ENCODE assay signal across 7 cellular contexts in genomic region chr22:20084547-20085413, GRCh38. TPM values are rescaled to one million over a fixed set of nuclear protein-coding genes. Genes with fewer than 3 reads are reported as not detected.
DNase-seq lines count a peak whose midpoint lies in the region; ATAC-seq, FAIRE-seq and TF ChIP-seq lines count a peak whose summit lies in the region.

No MANE protein-coding gene starts in this region.

- no peaks in the 10 kb centered on the region for H3K9me3 Mint-ChIP-seq in neural progenitor cell

- H3K9me3 ChIP-seq in DOHH2 (ENCODE audit: control insufficient read depth, insufficient read depth, low read length) (no peaks in the 10 kb centered on the region), K562 (replicated peaks; ENCODE audit: control insufficient read depth, insufficient read depth, low read depth, low read length) (no peaks in the 10 kb centered on the region), neural progenitor cell (ENCODE audit: low read depth) (no peaks in the 10 kb centered on the region)

- H3K4me3 ChIP-seq in DOHH2 (ENCODE audit: low read length), result peak overlapping the region; percentile 13; the same call in 1 of the 2 replicates
- H3K4me3 ChIP-seq in K562, result peak overlapping the region; percentile 3; the same call in 1 of the 2 replicates
- no peak overlapping the region for H3K4me3 ChIP-seq in neural progenitor cell

- no peaks in the 10 kb centered on the region for H3K9me2 ChIP-seq in DOHH2 (replicated peaks; ENCODE audit: control insufficient read depth, low read length)

- peak; percentile 80 for DNase-seq in HuH-7 (ENCODE audit: low spot score)
- DNase-seq in K562 (ENCODE audit: extremely low read depth in 1 of 4, low spot score in 3 of 4), result peak; percentile 94 to 97 (median 96)
- peak; percentile 79 for DNase-seq in neural progenitor cell (ENCODE audit: low spot score)
- DNase-seq in cerebellar nuclear complex (lab: John Stamatoyannopoulos, UW), result no peak

- 28% methylated on average over 23 of the region's 23 CpGs for WGBS in K562 (ENCODE audit: insufficient coverage, low coverage, missing lambda C conversion rate)

- H3K9ac ChIP-seq in K562 (ENCODE audit: insufficient read depth in 1 of 2, low read depth in 2 of 2, low read length in 2 of 2), result peak overlapping the region; percentile 73 to 90
- no peak overlapping the region for H3K9ac ChIP-seq in neural progenitor cell

- H3K9me1 ChIP-seq in K562 (ENCODE audit: control insufficient read depth, insufficient read depth, low read length), result peaks cover 16% of the 10 kb centered on the region

- H2AFZ ChIP-seq in K562 (ENCODE audit: low read depth, low read length) (peak overlapping the region; percentile 76), neural progenitor cell (replicated peaks) (no peak overlapping the region)

- ATAC-seq in K562 (peak; percentile 78), GM19467 (IDR thresholded peaks at IDR 0.05; ENCODE audit: unreplicated experiment) (no peak), HG03354 (IDR thresholded peaks at IDR 0.05; ENCODE audit: poor library complexity, severe bottlenecking, unreplicated experiment) (no peak)

- peaks cover 26% of the 10 kb centered on the region; the same call in 1 of the 2 replicates for H4K20me1 ChIP-seq in DOHH2 (ENCODE audit: control insufficient read depth, insufficient read depth, low read depth, low read length)
- H4K20me1 ChIP-seq in K562 (replicated peaks; ENCODE audit: control insufficient read depth, insufficient read depth, low read length), result peaks cover 33% of the 10 kb centered on the region
- H4K20me1 ChIP-seq in neural progenitor cell (ENCODE audit: low read depth), result peaks cover 89% of the 10 kb centered on the region

- H3K27me3 Mint-ChIP-seq in neural progenitor cell (ENCODE audit: insufficient read depth, low read depth), result no peaks in the 10 kb centered on the region

- H3K27ac Mint-ChIP-seq in neural progenitor cell, result peak overlapping the region; percentile 50

- intact Hi-C loops in K562 (cut with micrococcal nuclease), result loop anchor here (1.0 kb wide), 3 partner anchors 59 to 114 kb away; partner anchors contain the start of gene TANGO2

- H3K4me2 ChIP-seq in DOHH2 (ENCODE audit: low read length) (peak overlapping the region; percentile 2), K562 (ENCODE audit: insufficient read depth, low read length) (peak overlapping the region; percentile 76), neural progenitor cell (peak overlapping the region; percentile 28)

- H3F3A ChIP-seq in DOHH2 (ENCODE audit: control insufficient read depth, insufficient read depth) (no peaks in the 10 kb centered on the region), neural progenitor cell (ENCODE audit: low read depth) (peaks cover 43% of the 10 kb centered on the region)

- H3K27ac ChIP-seq in DOHH2 (ENCODE audit: low read depth, low read length) (no peak overlapping the region), K562 (ENCODE audit: extremely low read depth, low read depth, low read length) (peak overlapping the region; percentile 76), neural progenitor cell (peak overlapping the region; percentile 52)

- no peaks in the 10 kb centered on the region for H3K27me3 ChIP-seq in DOHH2 (ENCODE audit: control insufficient read depth, low read length)
- no peaks in the 10 kb centered on the region for H3K27me3 ChIP-seq in K562 (ENCODE audit: control insufficient read depth in 2 of 2, insufficient read depth in 2 of 2, low read length in 2 of 2)
- no peaks in the 10 kb centered on the region for H3K27me3 ChIP-seq in neural progenitor cell

- peak; percentile 69 to 84 for TF ChIP-seq RAD21 in K562 (CRISPR knock-in tag; conservative IDR thresholded peaks at IDR 0.05 in 1 of 2, IDR thresholded peaks at IDR 0.05 in 1 of 2)

- peak; percentile 81 for FAIRE-seq in K562 (lab: Jason Lieb, UNC)

- peaks cover 44% of the 10 kb centered on the region for H3K4me1 Mint-ChIP-seq in neural progenitor cell

- in situ Hi-C loops in K562 (cut with MboI), result loop anchor here (5.0 kb wide), 1 partner anchor 112 kb away; no protein-coding TSS in a partner anchor

- POLR2A ChIA-PET in K562 (lab: Yijun Ruan, JAX), result interaction anchor here (0.7 to 19.4 kb wide), 5 partner anchors 8 to 101 kb away, joined by 3 to 513 read pairs (median 6); partner anchors contain the start of genes RANBP1 and TRMT2A

- no peak overlapping the region for H3K4me3 Mint-ChIP-seq in neural progenitor cell

- TF ChIP-seq POLR2A in K562 (conservative IDR thresholded peaks at IDR 0.05), result no peak

- TF ChIP-seq CTCF in DOHH2 (IDR thresholded peaks at IDR 0.05; ENCODE audit: low read depth, low read length, poor library complexity, severe bottlenecking), result peak; percentile 80
- peak; percentile 95 to 100 (median 97) for TF ChIP-seq CTCF in K562 (IDR thresholded peaks at IDR 0.05 in 2 of 3, conservative IDR thresholded peaks at IDR 0.05 in 1 of 3; ENCODE audit: insufficient read depth in 2 of 3, low read depth in 1 of 3, low read length in 3 of 3)
- peak; percentile 67 for TF ChIP-seq CTCF in neural progenitor cell (IDR thresholded peaks at IDR 0.05)

- TF ChIP-seq EP300 in K562 (IDR thresholded peaks at IDR 0.05; ENCODE audit: low read length), result no peak; the same call in 1 of the 2 replicates

- CTCF ChIA-PET in K562 (lab: Yijun Ruan, JAX; ENCODE audit: low intra/inter-chr PET ratio), result interaction anchor here (0.6 to 2.8 kb wide), 3 partner anchors 114 to 367 kb away, joined by 3 to 19 read pairs (median 6); no protein-coding TSS in a partner anchor

- H3K4me1 ChIP-seq in DOHH2 (ENCODE audit: control insufficient read depth, low read length), result peaks cover 38% of the 10 kb centered on the region
- peaks cover 40 to 56% of the 10 kb centered on the region in 2 experiments for H3K4me1 ChIP-seq in K562 (replicated peaks in 1 of 2; ENCODE audit: control insufficient read depth in 2 of 2, insufficient read depth in 2 of 2, low read length in 2 of 2)
- peaks cover 27% of the 10 kb centered on the region for H3K4me1 ChIP-seq in neural progenitor cell

- no TSS peak for BruUV-seq in K562 (replicated peaks; lab: Mats Ljungman, UMichigan)

- H3K36me3 Mint-ChIP-seq in neural progenitor cell, result peaks cover 37% of the 10 kb centered on the region

- H3K79me2 ChIP-seq in DOHH2 (ENCODE audit: control insufficient read depth, low read length) (peaks cover 87% of the 10 kb centered on the region), K562 (ENCODE audit: control insufficient read depth, insufficient read depth, low read length) (peaks cover 93% of the 10 kb centered on the region), neural progenitor cell (ENCODE audit: low read depth) (peaks cover 95% of the 10 kb centered on the region)

- peaks cover 79% of the 10 kb centered on the region for H3K36me3 ChIP-seq in DOHH2 (ENCODE audit: control insufficient read depth, low read length)
- H3K36me3 ChIP-seq in K562 (ENCODE audit: control insufficient read depth, insufficient read depth, low read length), result peaks cover 83% of the 10 kb centered on the region
- H3K36me3 ChIP-seq in neural progenitor cell, result no peaks in the 10 kb centered on the region

RNA-seq across cellular contexts. Expression of gene DGCR8, which starts 4.7 kb away (rescaled TPM):
- 638 and 1,105 TPM in 2 replicates for total RNA-seq in K562 (2011; cell fraction: chromatin; rRNA removed; ENCODE audit: low replicate concordance)
- total RNA-seq in K562 (2011; cell fraction: nucleolus; rRNA removed), result 550 and 577 TPM in 2 replicates
- 502 and 511 TPM in 2 replicates for total RNA-seq in K562 (2011; cell fraction: nucleoplasm; rRNA removed)
- total RNA-seq in K562 (2014; rRNA removed), result 107 and 108 TPM in 2 replicates
- total RNA-seq in K562 (2014; rRNA removed; fragmentation: Illumina TruSeq; extraction: Trizol), result 43.7 and 49.4 TPM in 2 replicates
- total RNA-seq in K562 (2015; rRNA removed; fragmentation: Illumina TruSeq; extraction: Trizol), result 80.1 and 81.2 TPM in 2 replicates
- 116 and 119 TPM in 2 replicates for total RNA-seq in K562 (2021)
- polyA plus RNA-seq in K562 (2011; rRNA removed), result 81.8 and 155 TPM in 2 replicates
- polyA plus RNA-seq in K562 (2011; cell fraction: cytosol; rRNA removed), result 51.2 and 92.7 TPM in 2 replicates
- polyA plus RNA-seq in K562 (2011; cell fraction: nucleus; rRNA removed), result 1,167 and 1,418 TPM in 2 replicates
- 76.7 and 85.3 TPM in 2 replicates for polyA plus RNA-seq in K562 (2012)
- polyA plus RNA-seq in K562 (2014; fragmentation: Illumina TruSeq; extraction: Trizol), result 70.4 and 75.0 TPM in 2 replicates
- polyA plus RNA-seq in K562 (2014; fragmentation: Nextera tagmentation; extraction: Ambion mirVana), result 1 to 10 TPM; 5.9 to 7.7 TPM
- 135 and 144 TPM in 2 replicates for polyA plus RNA-seq in K562 (2014; rRNA removed)
- 62.1 and 82.0 TPM in 2 replicates for polyA minus RNA-seq in K562 (2011; rRNA and poly(A)+ RNA removed)
- polyA minus RNA-seq in K562 (2011; cell fraction: cytosol; rRNA and poly(A)+ RNA removed), result 35.2 and 46.4 TPM in 2 replicates
- polyA minus RNA-seq in K562 (2011; cell fraction: nucleus; rRNA and poly(A)+ RNA removed), result 210 and 349 TPM in 2 replicates
- total RNA-seq in neural progenitor cell (ENCODE audit: low replicate concordance), result 29.1 and 39.7 TPM in 2 replicates

RNA-seq across cellular contexts. Expression of gene RANBP1, which starts 31.1 kb away (rescaled TPM):
- total RNA-seq in K562 (2011; cell fraction: chromatin; rRNA removed; ENCODE audit: low replicate concordance), result 525 and 801 TPM in 2 replicates
- 523 and 591 TPM in 2 replicates for total RNA-seq in K562 (2011; cell fraction: nucleolus; rRNA removed)
- total RNA-seq in K562 (2011; cell fraction: nucleoplasm; rRNA removed), result 545 and 554 TPM in 2 replicates
- total RNA-seq in K562 (2014; rRNA removed) (2,045 and 2,260 TPM in 2 replicates), K562 (2014; rRNA removed; fragmentation: Illumina TruSeq; extraction: Trizol) (1,191 and 1,409 TPM in 2 replicates), K562 (2015; rRNA removed; fragmentation: Illumina TruSeq; extraction: Trizol) (1,591 and 1,659 TPM in 2 replicates), K562 (2021) (1,289 and 1,311 TPM in 2 replicates), neural progenitor cell (ENCODE audit: low replicate concordance) (874 and 918 TPM in 2 replicates)
- polyA plus RNA-seq in K562 (2011; rRNA removed) (1,082 and 1,351 TPM in 2 replicates), K562 (2014; fragmentation: Illumina TruSeq; extraction: Trizol) (1,518 and 1,621 TPM in 2 replicates), K562 (2014; fragmentation: Nextera tagmentation; extraction: Ambion mirVana) (100 to 1,000 TPM; 162 to 207 TPM), K562 (2014; rRNA removed) (2,237 and 2,891 TPM in 2 replicates)
- 950 and 1,655 TPM in 2 replicates for polyA plus RNA-seq in K562 (2011; cell fraction: cytosol; rRNA removed)
- 1,008 and 1,512 TPM in 2 replicates for polyA plus RNA-seq in K562 (2011; cell fraction: nucleus; rRNA removed)
- polyA plus RNA-seq in K562 (2012), result 795 and 1,074 TPM in 2 replicates
- polyA minus RNA-seq in K562 (2011; rRNA and poly(A)+ RNA removed), result 896 and 959 TPM in 2 replicates
- polyA minus RNA-seq in K562 (2011; cell fraction: cytosol; rRNA and poly(A)+ RNA removed), result 618 and 835 TPM in 2 replicates
- 183 and 414 TPM in 2 replicates for polyA minus RNA-seq in K562 (2011; cell fraction: nucleus; rRNA and poly(A)+ RNA removed)

RNA-seq across cellular contexts. Expression of gene TRMT2A, which starts 32.2 kb away (rescaled TPM):
- total RNA-seq in K562 (2011; cell fraction: chromatin; rRNA removed; ENCODE audit: low replicate concordance), result 249 and 785 TPM in 2 replicates
- total RNA-seq in K562 (2011; cell fraction: nucleolus; rRNA removed), result 623 and 778 TPM in 2 replicates
- total RNA-seq in K562 (2011; cell fraction: nucleoplasm; rRNA removed), result 344 and 378 TPM in 2 replicates
- 203 and 254 TPM in 2 replicates for total RNA-seq in K562 (2014; rRNA removed)
- total RNA-seq in K562 (2014; rRNA removed; fragmentation: Illumina TruSeq; extraction: Trizol), result 31.5 and 47.4 TPM in 2 replicates
- total RNA-seq in K562 (2015; rRNA removed; fragmentation: Illumina TruSeq; extraction: Trizol), result 151 and 170 TPM in 2 replicates
- total RNA-seq in K562 (2021), result 222 and 242 TPM in 2 replicates
- polyA plus RNA-seq in K562 (2011; rRNA removed), result 102 and 189 TPM in 2 replicates
- 155 and 253 TPM in 2 replicates for polyA plus RNA-seq in K562 (2011; cell fraction: cytosol; rRNA removed)
- polyA plus RNA-seq in K562 (2011; cell fraction: nucleus; rRNA removed), result 1,476 and 1,701 TPM in 2 replicates
- 173 and 189 TPM in 2 replicates for polyA plus RNA-seq in K562 (2012)
- 140 and 177 TPM in 2 replicates for polyA plus RNA-seq in K562 (2014; fragmentation: Illumina TruSeq; extraction: Trizol)
- polyA plus RNA-seq in K562 (2014; fragmentation: Nextera tagmentation; extraction: Ambion mirVana), result 1 to 10 TPM; 1.6 to 6.6 TPM
- 258 and 265 TPM in 2 replicates for polyA plus RNA-seq in K562 (2014; rRNA removed)
- 57.9 and 72.9 TPM in 2 replicates for polyA minus RNA-seq in K562 (2011; rRNA and poly(A)+ RNA removed)
- 87.3 and 128 TPM in 2 replicates for polyA minus RNA-seq in K562 (2011; cell fraction: cytosol; rRNA and poly(A)+ RNA removed)
- 286 and 369 TPM in 2 replicates for polyA minus RNA-seq in K562 (2011; cell fraction: nucleus; rRNA and poly(A)+ RNA removed)
- total RNA-seq in neural progenitor cell (ENCODE audit: low replicate concordance), result 24.3 and 39.7 TPM in 2 replicates

RNA-seq across cellular contexts. Expression of gene ZDHHC8, which starts 46.8 kb away (rescaled TPM):
- 77.3 and 229 TPM in 2 replicates for total RNA-seq in K562 (2011; cell fraction: chromatin; rRNA removed; ENCODE audit: low replicate concordance)
- 110 and 113 TPM in 2 replicates for total RNA-seq in K562 (2011; cell fraction: nucleolus; rRNA removed)
- total RNA-seq in K562 (2011; cell fraction: nucleoplasm; rRNA removed), result 89.5 and 103 TPM in 2 replicates
- total RNA-seq in K562 (2014; rRNA removed) (16.4 and 27.9 TPM in 2 replicates), K562 (2014; rRNA removed; fragmentation: Illumina TruSeq; extraction: Trizol) (4.5 and 7.5 TPM in 2 replicates), K562 (2015; rRNA removed; fragmentation: Illumina TruSeq; extraction: Trizol) (9.8 and 11.3 TPM in 2 replicates), K562 (2021) (99.5 and 109 TPM in 2 replicates), neural progenitor cell (ENCODE audit: low replicate concordance) (7.1 and 11.4 TPM in 2 replicates)
- polyA plus RNA-seq in K562 (2011; rRNA removed) (21.3 and 39.4 TPM in 2 replicates), K562 (2014; fragmentation: Illumina TruSeq; extraction: Trizol) (34.6 and 58.2 TPM in 2 replicates), K562 (2014; fragmentation: Nextera tagmentation; extraction: Ambion mirVana) (under 1 TPM; 0.04 to 0.15 TPM), K562 (2014; rRNA removed) (74.5 and 108 TPM in 2 replicates)
- 30.5 and 34.1 TPM in 2 replicates for polyA plus RNA-seq in K562 (2011; cell fraction: cytosol; rRNA removed)
- polyA plus RNA-seq in K562 (2011; cell fraction: nucleus; rRNA removed), result 388 and 500 TPM in 2 replicates
- polyA plus RNA-seq in K562 (2012), result 47.3 and 69.3 TPM in 2 replicates
- 5.1 and 6.4 TPM in 2 replicates for polyA minus RNA-seq in K562 (2011; rRNA and poly(A)+ RNA removed)
- polyA minus RNA-seq in K562 (2011; cell fraction: cytosol; rRNA and poly(A)+ RNA removed), result 26.3 and 42.5 TPM in 2 replicates
- 38.9 and 55.3 TPM in 2 replicates for polyA minus RNA-seq in K562 (2011; cell fraction: nucleus; rRNA and poly(A)+ RNA removed)

Comparison
In these comparisons a context has a peak if more than half of its experiments do, and no peak if none do; other contexts are left out.
1. H3K4me2 ChIP-seq: peak in every context shown above with its lines; median percentile 76 in K562; 28 in neural progenitor cell; 2 in DOHH2.
2. DNase-seq: peak in HuH-7 (single experiment), K562 (4 of 4) and neural progenitor cell (single experiment); none in cerebellar nuclear complex (0 of 2).
3. Peak in every context shown above with its lines, with median percentiles within 50 percentile points of each other: CTCF ChIP-seq.